Comparison of ENCODE assay signal across 24 cellular contexts in genomic region chr6:153140299-153140698, GRCh38. TPM values are rescaled to one million over a fixed set of nuclear protein-coding genes. Genes with fewer than 3 reads are reported as not detected.
DNase-seq lines count a peak whose midpoint lies in the region; ATAC-seq and TF ChIP-seq lines count a peak whose summit lies in the region.
"Had no signal": no experiment of that assay in that cellular context is flagged by ENCODE, and none has a peak within 500 bp of the region (broad histone marks: within the 10 kb centered on the region; RNA-seq: fewer than 3 reads in every experiment).

No MANE protein-coding gene starts in this region.

- DNase-seq in DMS 273 (lab: John Stamatoyannopoulos, UW; ENCODE audit: unreplicated experiment) (peak; percentile 4), DMS 273 treated with DMSO at 0.1 percent for 48 hours (lab: John Stamatoyannopoulos, UW) (no peak), NCI-H2029 treated with DMSO at 0.1 percent for 48 hours (lab: John Stamatoyannopoulos, UW) (peak; percentile 89), NCI-H524 treated with DMSO at 0.1 percent for 48 hours (lab: John Stamatoyannopoulos, UW) (peak; percentile 61), neural progenitor cell (ENCODE audit: low spot score) (no peak), left colon (no peak)
- DNase-seq: activated gamma-delta T cell; adrenal gland; GOT3; KG1; left cardiac atrium; mesenchymal stem cell; NCI-H526; occipital lobe; retina; SIG-M5; stimulated activated CD4-positive, alpha-beta T cell treated with anti-CD3 and anti-CD28 coated beads, Interleukin-4, amount 100 ng/mL, for 4 hours; stomach; T-helper 2 cell; upper lobe of left lung had no signal

- no peak overlapping the region for H3K4me3 Mint-ChIP-seq in neural progenitor cell
- H3K4me3 Mint-ChIP-seq: B cell had no signal

- peak overlapping the region; percentile 10 for H2AFZ ChIP-seq in neural progenitor cell (replicated peaks)

- no peak for TF ChIP-seq CTCF in neural progenitor cell (IDR thresholded peaks at IDR 0.05)

- peaks cover 9% of the 10 kb centered on the region for H3F3A ChIP-seq in neural progenitor cell (ENCODE audit: low read depth)

- intact Hi-C loops in left colon (cut with DNase I, micrococcal nuclease) = no loop called here

- no peaks in the 10 kb centered on the region for H3K36me3 ChIP-seq in neural progenitor cell
- H3K36me3 ChIP-seq: adrenal gland, stomach, upper lobe of left lung had no signal

- H3K4me1 Mint-ChIP-seq in neural progenitor cell = no peaks in the 10 kb centered on the region
- H3K4me1 Mint-ChIP-seq: B cell had no signal

- H3K27ac ChIP-seq in neural progenitor cell = no peak overlapping the region
- H3K27ac ChIP-seq: 22Rv1, adrenal gland, stomach, upper lobe of left lung had no signal

- H4K20me1 ChIP-seq in neural progenitor cell (ENCODE audit: low read depth) = peaks cover 4% of the 10 kb centered on the region

- peaks cover 14% of the 10 kb centered on the region for H3K4me1 ChIP-seq in neural progenitor cell
- H3K4me1 ChIP-seq: adrenal gland, stomach had no signal

- ATAC-seq in GM19328 (IDR thresholded peaks at IDR 0.05; ENCODE audit: unreplicated experiment) = no peak
- ATAC-seq in HG02678 (IDR thresholded peaks at IDR 0.05; ENCODE audit: unreplicated experiment) = no peak
- no peak for ATAC-seq in left colon
- ATAC-seq: left cardiac atrium had no signal

- no peaks in the 10 kb centered on the region for H3K9me3 ChIP-seq in neural progenitor cell (ENCODE audit: low read depth)
- H3K9me3 ChIP-seq: adrenal gland, stomach, upper lobe of left lung had no signal

- peaks cover 3% of the 10 kb centered on the region for H3K9me3 Mint-ChIP-seq in neural progenitor cell

- H3K27ac Mint-ChIP-seq in neural progenitor cell = no peak overlapping the region
- H3K27ac Mint-ChIP-seq: B cell had no signal

- no peak overlapping the region for H3K4me3 ChIP-seq in neural progenitor cell
- H3K4me3 ChIP-seq: adrenal gland, stomach, upper lobe of left lung had no signal

- H3K27me3 ChIP-seq in neural progenitor cell = no peaks in the 10 kb centered on the region
- H3K27me3 ChIP-seq: adrenal gland, stomach, upper lobe of left lung had no signal

- H3K4me2 ChIP-seq in neural progenitor cell = peak overlapping the region; percentile 42

- H3K27me3 Mint-ChIP-seq in neural progenitor cell (ENCODE audit: insufficient read depth, low read depth) = no peaks in the 10 kb centered on the region

- H3K79me2 ChIP-seq in neural progenitor cell (ENCODE audit: low read depth) = no peaks in the 10 kb centered on the region

- H3K9ac ChIP-seq in neural progenitor cell = peak overlapping the region; percentile 1

- H3K36me3 Mint-ChIP-seq in neural progenitor cell = no peaks in the 10 kb centered on the region

RNA-seq across cellular contexts. Expression of gene RGS17, which starts 9.2 kb away (rescaled TPM):
- total RNA-seq in neural progenitor cell (ENCODE audit: low replicate concordance) (4.8 and 8.1 TPM in 2 replicates), left colon (under 1 TPM; 0.40 to 0.61 TPM)
- total RNA-seq: B cell had no signal

Comparison
In these comparisons a context has a peak if more than half of its experiments do, and no peak if none do; other contexts are left out.
1. DNase-seq: peak in DMS 273 (single experiment), NCI-H2029 treated with DMSO at 0.1 percent for 48 hours (single experiment) and NCI-H524 treated with DMSO at 0.1 percent for 48 hours (single experiment); none in DMS 273 treated with DMSO at 0.1 percent for 48 hours (single experiment), neural progenitor cell (single experiment) and left colon (0 of 2).